Comparison of ENCODE assay signal across 8 cellular contexts in the genomic region with DNA sequence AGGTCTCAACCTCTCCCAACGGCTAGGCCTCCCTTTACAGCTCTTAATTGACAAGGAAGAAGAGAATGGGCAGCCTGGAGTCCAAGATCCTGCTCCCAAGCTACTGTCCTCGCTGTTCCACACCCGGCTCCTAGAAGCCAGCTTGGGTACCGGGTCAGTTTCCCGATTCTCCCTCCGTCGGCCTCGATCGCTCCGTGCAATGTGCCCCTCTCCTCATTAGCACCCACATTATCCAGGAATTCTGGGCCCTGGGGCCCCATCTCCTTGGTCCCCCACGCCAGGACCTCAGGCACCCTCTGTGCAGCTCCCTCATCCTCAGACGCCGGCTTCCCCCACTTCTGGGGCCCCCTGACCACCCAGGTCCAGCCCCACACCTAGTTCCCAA. TPM values are rescaled to one million over a fixed set of nuclear protein-coding genes. Genes with fewer than 3 reads are reported as not detected.
DNase-seq lines count a peak whose midpoint lies in the region; ATAC-seq and TF ChIP-seq lines count a peak whose summit lies in the region.

No MANE protein-coding gene starts in this region.

- H3K27ac Mint-ChIP-seq in activated T-helper 1 cell treated with anti-CD3 and anti-CD28 coated beads, Interleukin-12 subunit alpha, Interleukin-12 subunit beta, Interleukin-2, Interleukin-4 antibody, amounts not matched to agents 30 ng/mL and 10 ng/mL and 1 ng/mL, durations not matched to agents 14 hours and 24 hours and 36 hours: peak overlapping the region; percentile 99

- intact Hi-C loops in activated T-helper 1 cell treated with anti-CD3 and anti-CD28 coated beads, Interleukin-12 subunit alpha, Interleukin-12 subunit beta, Interleukin-2, Interleukin-4 antibody, amounts not matched to agents 30 ng/mL and 10 ng/mL and 1 ng/mL, durations not matched to agents 14 hours and 24 hours and 36 hours (cut with micrococcal nuclease): loop anchor here (5.0 kb wide), 5 partner anchors 209 to 1696 kb away; a partner anchor contains a TSS

- H3K9me3 ChIP-seq in iPS-20b (ENCODE audit: insufficient read depth, low read depth, low read length) (no peaks in the 10 kb centered on the region), suprapubic skin (no peaks in the 10 kb centered on the region)

- no peaks in the 10 kb centered on the region for H3K27me3 Mint-ChIP-seq in activated T-helper 1 cell treated with anti-CD3 and anti-CD28 coated beads, Interleukin-12 subunit alpha, Interleukin-12 subunit beta, Interleukin-2, Interleukin-4 antibody, amounts not matched to agents 30 ng/mL and 10 ng/mL and 1 ng/mL, durations not matched to agents 14 hours and 24 hours and 36 hours (ENCODE audit: insufficient read depth)

- TF ChIP-seq CTCF in suprapubic skin (IDR thresholded peaks at IDR 0.05): no peak

- H3K27ac ChIP-seq in iPS-20b (ENCODE audit: low read length): no peak overlapping the region
- peak overlapping the region; percentile 95 for H3K27ac ChIP-seq in suprapubic skin

- 2% methylated on average over 9 of the region's 13 CpGs for WGBS in suprapubic skin

- no peak for TF ChIP-seq POLR2A in suprapubic skin (IDR thresholded peaks at IDR 0.05)

- H3K4me3 Mint-ChIP-seq in activated T-helper 1 cell treated with anti-CD3 and anti-CD28 coated beads, Interleukin-12 subunit alpha, Interleukin-12 subunit beta, Interleukin-2, Interleukin-4 antibody, amounts not matched to agents 30 ng/mL and 10 ng/mL and 1 ng/mL, durations not matched to agents 14 hours and 24 hours and 36 hours: peak overlapping the region; percentile 99

- H3K4me3 ChIP-seq in iPS-20b (ENCODE audit: low read length) (peak overlapping the region; percentile 98), suprapubic skin (peak overlapping the region; percentile 92)

- H3K27me3 ChIP-seq in iPS-20b (ENCODE audit: insufficient read depth, low read length): no peaks in the 10 kb centered on the region
- no peaks in the 10 kb centered on the region for H3K27me3 ChIP-seq in suprapubic skin

- ATAC-seq in HG03469 (IDR thresholded peaks at IDR 0.05; ENCODE audit: unreplicated experiment): no peak

- H3K36me3 ChIP-seq in iPS-20b (ENCODE audit: insufficient read depth, low read depth, low read length): peaks cover 26% of the 10 kb centered on the region
- H3K36me3 ChIP-seq in suprapubic skin: peaks cover 36% of the 10 kb centered on the region

- H3K36me3 Mint-ChIP-seq in activated T-helper 1 cell treated with anti-CD3 and anti-CD28 coated beads, Interleukin-12 subunit alpha, Interleukin-12 subunit beta, Interleukin-2, Interleukin-4 antibody, amounts not matched to agents 30 ng/mL and 10 ng/mL and 1 ng/mL, durations not matched to agents 14 hours and 24 hours and 36 hours (ENCODE audit: low read depth): peaks cover 25% of the 10 kb centered on the region

- no peaks in the 10 kb centered on the region for H3K9me3 Mint-ChIP-seq in activated T-helper 1 cell treated with anti-CD3 and anti-CD28 coated beads, Interleukin-12 subunit alpha, Interleukin-12 subunit beta, Interleukin-2, Interleukin-4 antibody, amounts not matched to agents 30 ng/mL and 10 ng/mL and 1 ng/mL, durations not matched to agents 14 hours and 24 hours and 36 hours

- TF ChIP-seq EP300 in suprapubic skin (IDR thresholded peaks at IDR 0.05): no peak

- H3K4me1 ChIP-seq in iPS-20b (ENCODE audit: insufficient read depth, low read length): 0 out of 2 replicates have a peak, but pooled peaks cover 10% of the 10 kb centered on the region
- H3K4me1 ChIP-seq in suprapubic skin: peaks cover 41% of the 10 kb centered on the region

- H3K9ac ChIP-seq in iPS-20b (ENCODE audit: low read depth, low read length): peak overlapping the region; percentile 92

- H3K4me1 Mint-ChIP-seq in activated T-helper 1 cell treated with anti-CD3 and anti-CD28 coated beads, Interleukin-12 subunit alpha, Interleukin-12 subunit beta, Interleukin-2, Interleukin-4 antibody, amounts not matched to agents 30 ng/mL and 10 ng/mL and 1 ng/mL, durations not matched to agents 14 hours and 24 hours and 36 hours (ENCODE audit: low read depth): peaks cover 46% of the 10 kb centered on the region

- DNase-seq in NCI-H2227 (lab: John Stamatoyannopoulos, UW; ENCODE audit: unreplicated experiment) (peak; percentile 23), NCI-H2227 treated with DMSO at 0.1 percent for 48 hours (lab: John Stamatoyannopoulos, UW) (no peak), suprapubic skin (ENCODE audit: low spot score in 2 of 2) (no peak), NCI-H187 (lab: John Stamatoyannopoulos, UW) (no peak), midbrain (lab: John Stamatoyannopoulos, UW) (no peak)
- DNase-seq in activated T-helper 1 cell treated with anti-CD3 and anti-CD28 coated beads, Interleukin-12 subunit alpha, Interleukin-12 subunit beta, Interleukin-2, Interleukin-4 antibody, amounts not matched to agents 30 ng/mL and 10 ng/mL and 1 ng/mL, durations not matched to agents 14 hours and 24 hours and 36 hours (ENCODE audit: low spot score): no peak

RNA-seq across cellular contexts. Expression of a gene that starts 0.2 kb away (rescaled TPM):
- 151 and 154 TPM in 2 replicates for total RNA-seq in activated T-helper 1 cell treated with anti-CD3 and anti-CD28 coated beads, Interleukin-12 subunit alpha, Interleukin-12 subunit beta, Interleukin-2, Interleukin-4 antibody, amounts not matched to agents 30 ng/mL and 10 ng/mL and 1 ng/mL, durations not matched to agents 14 hours and 24 hours and 36 hours
- 100 to 1,000 TPM in 1 of 4 donors, 10 to 100 TPM in 3; 56.7 to 113 (median 73.3) TPM for total RNA-seq in suprapubic skin

RNA-seq across cellular contexts. Expression of a gene that starts 0.8 kb away (rescaled TPM):
- total RNA-seq in activated T-helper 1 cell treated with anti-CD3 and anti-CD28 coated beads, Interleukin-12 subunit alpha, Interleukin-12 subunit beta, Interleukin-2, Interleukin-4 antibody, amounts not matched to agents 30 ng/mL and 10 ng/mL and 1 ng/mL, durations not matched to agents 14 hours and 24 hours and 36 hours: 18.5 and 26.3 TPM in 2 replicates
- 10 to 100 TPM in 3 of 4 donors, 1 to 10 TPM in 1; 6.7 to 22.9 (median 12.2) TPM for total RNA-seq in suprapubic skin

RNA-seq across cellular contexts. Expression of a gene that starts 32.5 kb away (rescaled TPM):
- total RNA-seq in activated T-helper 1 cell treated with anti-CD3 and anti-CD28 coated beads, Interleukin-12 subunit alpha, Interleukin-12 subunit beta, Interleukin-2, Interleukin-4 antibody, amounts not matched to agents 30 ng/mL and 10 ng/mL and 1 ng/mL, durations not matched to agents 14 hours and 24 hours and 36 hours: 2.9 and 4.6 TPM in 2 replicates
- 100 to 1,000 TPM; 190 to 216 (median 199) TPM for total RNA-seq in suprapubic skin

RNA-seq across cellular contexts. Expression of a gene that starts 53.1 kb away (rescaled TPM):
- 24.3 and 32.2 TPM in 2 replicates for total RNA-seq in activated T-helper 1 cell treated with anti-CD3 and anti-CD28 coated beads, Interleukin-12 subunit alpha, Interleukin-12 subunit beta, Interleukin-2, Interleukin-4 antibody, amounts not matched to agents 30 ng/mL and 10 ng/mL and 1 ng/mL, durations not matched to agents 14 hours and 24 hours and 36 hours
- 100 to 1,000 TPM in 1 of 4 donors, 10 to 100 TPM in 3; 42.6 to 130 (median 74.7) TPM for total RNA-seq in suprapubic skin

RNA-seq across cellular contexts. Expression of a gene that starts 59.5 kb away (rescaled TPM):
- 4.8 and 5.7 TPM in 2 replicates for total RNA-seq in activated T-helper 1 cell treated with anti-CD3 and anti-CD28 coated beads, Interleukin-12 subunit alpha, Interleukin-12 subunit beta, Interleukin-2, Interleukin-4 antibody, amounts not matched to agents 30 ng/mL and 10 ng/mL and 1 ng/mL, durations not matched to agents 14 hours and 24 hours and 36 hours
- 10 to 100 TPM in 1 of 4 donors, 1 to 10 TPM in 3; 3.6 to 13.0 (median 6.3) TPM for total RNA-seq in suprapubic skin

Comparison
In these comparisons a context has a peak if more than half of its experiments do, and no peak if none do; other contexts are left out.
1. RNA of a gene that starts 32.5 kb away (total RNA-seq): 190 to 216 TPM in suprapubic skin; 2.9 to 4.6 TPM in activated T-helper 1 cell treated with anti-CD3 and anti-CD28 coated beads, Interleukin-12 subunit alpha, Interleukin-12 subunit beta, Interleukin-2, Interleukin-4 antibody, amounts not matched to agents 30 ng/mL and 10 ng/mL and 1 ng/mL, durations not matched to agents 14 hours and 24 hours and 36 hours; every median in the first group is over 10 times any median in the second.